24 cellular contexts compared by ENCODE assay signal in the genomic region with DNA sequence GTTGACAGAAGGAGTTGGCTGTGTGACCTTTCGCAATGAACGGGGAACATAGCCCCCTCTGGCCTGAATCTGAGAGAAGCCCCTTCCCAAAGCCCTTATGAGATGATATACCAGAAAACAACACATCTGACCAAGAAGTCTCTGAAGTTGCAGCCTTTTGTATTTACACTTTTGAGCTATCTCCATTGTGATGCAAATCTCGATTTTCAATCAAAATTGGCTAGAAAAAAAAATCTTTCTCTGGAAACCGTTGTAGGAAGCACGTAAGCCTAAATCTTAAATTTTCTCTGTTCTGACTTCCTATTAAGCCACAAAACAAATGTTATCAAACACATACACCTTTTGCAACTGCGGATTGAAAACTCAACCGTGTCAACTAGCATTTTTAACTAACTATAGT.
"Had no signal": no experiment of that assay in that cellular context is flagged by ENCODE, and none has a peak within 500 bp of the region (broad histone marks: within the 10 kb centered on the region; RNA-seq: fewer than 3 reads in every experiment).

No MANE protein-coding gene starts in this region.

- H3K36me3 ChIP-seq: colonic mucosa, esophagus muscularis mucosa, gastroesophageal sphincter, heart left ventricle, left lung, lower lobe of right lung had no signal

- H3K9me3 ChIP-seq: colonic mucosa, esophagus muscularis mucosa, gastroesophageal sphincter, heart left ventricle, left lung, lower lobe of right lung, mucosa of descending colon had no signal

- H3K36me3 Mint-ChIP-seq: mesothelial cell of epicardium had no signal

- H3K9me3 Mint-ChIP-seq: dendritic cell treated with granulocyte-macrophage colony-stimulating factor and Interleukin-4, amounts not matched to agents 40 ng/mL and 50 ng/mL, for 4 days; effector memory CD8-positive, alpha-beta T cell; immature natural killer cell; mesothelial cell of epicardium; naive B cell; naive thymus-derived CD8-positive, alpha-beta T cell had no signal

- DNase-seq: colonic mucosa; cortex of kidney; effector CD8-positive, alpha-beta T cell; effector memory CD8-positive, alpha-beta T cell; foreskin keratinocyte; heart left ventricle; hypothalamus; immature natural killer cell; left cardiac atrium; left lung; left ventricle myocardium superior; lower lobe of right lung; mesenchymal stem cell; mucosa of descending colon; naive B cell; naive thymus-derived CD8-positive, alpha-beta T cell had no signal

- H3K27ac ChIP-seq: colonic mucosa, esophagus muscularis mucosa, foreskin keratinocyte, gastroesophageal sphincter, heart left ventricle, hepatocyte, left lung, lower lobe of right lung had no signal

- H3K4me2 ChIP-seq: hepatocyte had no signal

- H3K4me3 ChIP-seq: colonic mucosa, esophagus muscularis mucosa, gastroesophageal sphincter, heart left ventricle, hepatocyte, left lung, lower lobe of right lung, mucosa of descending colon had no signal

- H3K4me1 Mint-ChIP-seq: mesothelial cell of epicardium, naive B cell had no signal

- FAIRE-seq: endothelial cell of umbilical vein, frontal cortex, keratinocyte had no signal

- H3K4me3 Mint-ChIP-seq: dendritic cell treated with granulocyte-macrophage colony-stimulating factor and Interleukin-4, amounts not matched to agents 40 ng/mL and 50 ng/mL, for 4 days; effector memory CD8-positive, alpha-beta T cell; immature natural killer cell; mesothelial cell of epicardium; naive B cell; naive thymus-derived CD8-positive, alpha-beta T cell had no signal

- H2AFZ ChIP-seq: hepatocyte had no signal

- H3K79me2 ChIP-seq: hepatocyte had no signal

- H3K27ac Mint-ChIP-seq: dendritic cell treated with granulocyte-macrophage colony-stimulating factor and Interleukin-4, amounts not matched to agents 40 ng/mL and 50 ng/mL, for 4 days; effector memory CD8-positive, alpha-beta T cell; immature natural killer cell; mesothelial cell of epicardium; naive B cell; naive thymus-derived CD8-positive, alpha-beta T cell had no signal

- ATAC-seq: effector memory CD8-positive, alpha-beta T cell; foreskin keratinocyte; gastroesophageal sphincter; heart left ventricle; left cardiac atrium; left lung; left ventricle myocardium superior; lower lobe of right lung; mucosa of descending colon; naive thymus-derived CD8-positive, alpha-beta T cell had no signal

- H3K27me3 ChIP-seq: colonic mucosa had no signal

- H3K4me1 ChIP-seq: colonic mucosa, esophagus muscularis mucosa, foreskin keratinocyte, gastroesophageal sphincter, heart left ventricle, left lung, lower lobe of right lung had no signal
